22 cellular contexts compared by ENCODE assay signal in the genomic region with DNA sequence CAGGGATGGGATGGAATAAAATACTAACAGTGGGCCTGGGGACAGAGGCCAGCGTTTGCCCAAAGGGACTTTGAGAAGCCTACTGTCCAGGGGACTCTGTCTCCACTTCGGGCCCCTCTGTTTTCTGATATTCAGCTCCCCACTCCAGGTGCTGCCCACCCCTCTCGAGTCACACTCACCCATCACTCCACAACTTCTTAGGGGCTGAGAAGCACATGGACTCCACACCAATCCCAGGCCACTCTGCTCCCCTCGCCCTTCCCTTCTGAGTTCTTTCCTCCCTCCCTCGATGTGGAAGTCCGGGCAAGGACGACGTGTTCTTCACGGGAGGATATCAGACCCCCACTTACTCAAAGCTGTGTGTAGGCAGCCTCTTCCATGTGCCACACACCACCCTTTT.
"Had no signal": no experiment of that assay in that cellular context is flagged by ENCODE, and none has a peak within 500 bp of the region (broad histone marks: within the 10 kb centered on the region; RNA-seq: fewer than 3 reads in every experiment).

No MANE protein-coding gene starts in this region.

- H3K4me3 Mint-ChIP-seq: activated CD8-positive, alpha-beta T cell treated with anti-CD3 and anti-CD28 coated beads for 36 hours; activated naive CD8-positive, alpha-beta T cell treated with anti-CD3 and anti-CD28 coated beads, Interleukin-2, amount 50 U/mL, for 24 hours; activated T-cell treated with anti-CD3 and anti-CD28 coated beads, Interleukin-2, amount 50 U/mL, for 24 hours; activated T-helper 1 cell treated with anti-CD3 and anti-CD28 coated beads, Interleukin-12 subunit alpha, Interleukin-12 subunit beta, Interleukin-2, Interleukin-4 antibody, amounts not matched to agents 30 ng/mL and 10 ng/mL and 1 ng/mL, durations not matched to agents 14 hours and 24 hours and 36 hours; T-helper 1 cell treated with Interleukin-12 subunit alpha and Interleukin-12 subunit beta and Interleukin-4 antibody, amounts not matched to agents 30 μg/mL and 1 μg/mL, for 36 hours had no signal

- H3K9me3 ChIP-seq: body of pancreas had no signal

- H3K27me3 ChIP-seq: ascending aorta, body of pancreas had no signal

- FAIRE-seq: bronchial epithelial cell, RCC 7860 had no signal

- H3K36me3 ChIP-seq: ascending aorta had no signal

- H3K4me1 ChIP-seq: ascending aorta had no signal

- H3K4me3 ChIP-seq: ascending aorta, body of pancreas had no signal

- DNase-seq: activated CD4-positive, alpha-beta T cell treated with anti-CD3 and anti-CD28 coated beads for 4 hours; activated CD8-positive, alpha-beta T cell treated with anti-CD3 and anti-CD28 coated beads for 36 hours; activated effector memory CD4-positive, alpha-beta T cell treated with Interleukin-2 at 50 U/mL for 16 hours; activated naive CD4-positive, alpha-beta T cell treated with Interleukin-2 at 50 U/mL for 16 hours; activated naive CD8-positive, alpha-beta T cell treated with anti-CD3 and anti-CD28 coated beads, Interleukin-2, amount 50 U/mL, for 24 hours; activated T-cell treated with anti-CD3 and anti-CD28 coated beads, Interleukin-2, amount 50 U/mL, for 24 hours; amniotic stem cell; body of pancreas; NCI-H1105 treated with DMSO at 0.1 percent for 48 hours; NCI-H1436 treated with DMSO at 0.1 percent for 48 hours; NCI-H187; NCI-H2081 treated with DMSO at 0.1 percent for 48 hours; NCI-H446; NCI-H524; PC-3; SHP77 treated with DMSO at 0.1 percent for 48 hours had no signal

- H3K27ac Mint-ChIP-seq: activated CD8-positive, alpha-beta T cell treated with anti-CD3 and anti-CD28 coated beads for 36 hours; activated naive CD4-positive, alpha-beta T cell treated with anti-CD3 and anti-CD28 coated beads, Interleukin-2, amount 50 U/mL, for 72 hours; activated naive CD8-positive, alpha-beta T cell treated with anti-CD3 and anti-CD28 coated beads, Interleukin-2, amount 50 U/mL, for 24 hours; activated T-cell treated with anti-CD3 and anti-CD28 coated beads, Interleukin-2, amount 50 U/mL, for 24 hours; activated T-helper 1 cell treated with anti-CD3 and anti-CD28 coated beads, Interleukin-12 subunit alpha, Interleukin-12 subunit beta, Interleukin-2, Interleukin-4 antibody, amounts not matched to agents 30 ng/mL and 10 ng/mL and 1 ng/mL, durations not matched to agents 14 hours and 24 hours and 36 hours; T-helper 1 cell treated with Interleukin-12 subunit alpha and Interleukin-12 subunit beta and Interleukin-4 antibody, amounts not matched to agents 30 μg/mL and 1 μg/mL, for 36 hours had no signal

- H3K9me3 Mint-ChIP-seq: activated T-helper 1 cell treated with anti-CD3 and anti-CD28 coated beads, Interleukin-12 subunit alpha, Interleukin-12 subunit beta, Interleukin-2, Interleukin-4 antibody, amounts not matched to agents 30 ng/mL and 10 ng/mL and 1 ng/mL, durations not matched to agents 14 hours and 24 hours and 36 hours had no signal

- H3K27ac ChIP-seq: body of pancreas had no signal
